In the genomic region with DNA sequence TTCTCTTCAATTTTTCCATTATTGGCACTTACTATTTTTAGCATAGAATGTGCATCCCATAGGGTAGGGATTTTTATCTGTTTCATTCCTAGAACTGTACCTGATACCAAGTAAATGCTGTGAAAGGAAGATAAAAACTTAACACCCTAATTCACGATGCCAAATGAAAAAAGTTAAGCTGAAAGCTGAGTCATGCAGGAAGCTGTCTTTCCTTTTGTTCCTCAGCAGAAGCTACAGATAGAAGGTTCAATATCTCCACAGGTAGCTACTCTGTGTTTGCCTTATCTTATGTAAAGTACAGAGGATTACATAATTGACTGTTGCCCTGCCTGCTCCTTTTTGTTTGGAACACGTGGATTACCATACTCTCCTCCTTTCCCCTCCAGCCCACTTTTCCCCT, we compare ENCODE assay signal across 1 cellular context.
TF ChIP-seq lines count a peak whose summit lies in the region.

No MANE protein-coding gene starts in this region.

TF ChIP-seq in K562, 482 proteins besides CTCF, POLR2A, EP300 and RAD21 (continued from another document and continues in another):
- TF ChIP-seq MEF2D (tag; conservative IDR thresholded peaks at IDR 0.05; ENCODE audit: low read depth) (peak; percentile 81; the same call in 1 of the 2 replicates), PCBP1 (IDR thresholded peaks at IDR 0.05; ENCODE audit: low read depth, low read length, poor library complexity, severe bottlenecking) (no peak), IFI16 (CRISPR knock-in tag; IDR thresholded peaks at IDR 0.05) (no peak), JUND (IDR thresholded peaks at IDR 0.05; ENCODE audit: borderline replicate concordance, low read depth, low read length) (peak; percentile 85), JUND (tag; IDR thresholded peaks at IDR 0.05; ENCODE audit: borderline replicate concordance, low read depth, low read length) (peak; percentile 85; the same call in 2 of the 3 replicates), ZNF830 (CRISPR knock-in tag; IDR thresholded peaks at IDR 0.05) (no peak), HDAC6 (IDR thresholded peaks at IDR 0.05; ENCODE audit: low read depth, low read length) (no peak), SIN3B (IDR thresholded peaks at IDR 0.05; ENCODE audit: low read depth) (no peak), HMGN3 (IDR thresholded peaks at IDR 0.05; ENCODE audit: borderline replicate concordance, extremely low read depth, insufficient read length, low read depth, low read length) (no peak), MAFG (tag; conservative IDR thresholded peaks at IDR 0.05) (peak; percentile 91), MGA (IDR thresholded peaks at IDR 0.05) (0 out of 2 replicates have a peak, but pooled peaks have one; percentile 52), ZC3H4 (CRISPR knock-in tag; IDR thresholded peaks at IDR 0.05; ENCODE audit: borderline replicate concordance) (no peak), SAFB (IDR thresholded peaks at IDR 0.05; ENCODE audit: borderline replicate concordance, low read depth, low read length) (no peak), GTF2A2 (tag; IDR thresholded peaks at IDR 0.05) (no peak), ZNF766 (CRISPR knock-in tag; conservative IDR thresholded peaks at IDR 0.05) (no peak), HNRNPK (IDR thresholded peaks at IDR 0.05; ENCODE audit: low read depth, low read length, poor library complexity, severe bottlenecking) (no peak), ZNF121 (CRISPR knock-in tag; conservative IDR thresholded peaks at IDR 0.05) (no peak), HMBOX1 (IDR thresholded peaks at IDR 0.05) (no peak), RBM17 (IDR thresholded peaks at IDR 0.05; ENCODE audit: borderline replicate concordance, low read depth, low read length) (no peak), ARID1B (IDR thresholded peaks at IDR 0.05) (peak; percentile 93), PPARD (CRISPR knock-in tag; IDR thresholded peaks at IDR 0.05) (no peak), E2F8 (IDR thresholded peaks at IDR 0.05; ENCODE audit: low read depth, partially characterized antibody) (no peak), ZBTB8A (IDR thresholded peaks at IDR 0.05; ENCODE audit: partially characterized antibody) (no peak), ZNF79 (CRISPR knock-in tag; IDR thresholded peaks at IDR 0.05; ENCODE audit: low read depth) (no peak)
- TF ChIP-seq, protein P1, sequence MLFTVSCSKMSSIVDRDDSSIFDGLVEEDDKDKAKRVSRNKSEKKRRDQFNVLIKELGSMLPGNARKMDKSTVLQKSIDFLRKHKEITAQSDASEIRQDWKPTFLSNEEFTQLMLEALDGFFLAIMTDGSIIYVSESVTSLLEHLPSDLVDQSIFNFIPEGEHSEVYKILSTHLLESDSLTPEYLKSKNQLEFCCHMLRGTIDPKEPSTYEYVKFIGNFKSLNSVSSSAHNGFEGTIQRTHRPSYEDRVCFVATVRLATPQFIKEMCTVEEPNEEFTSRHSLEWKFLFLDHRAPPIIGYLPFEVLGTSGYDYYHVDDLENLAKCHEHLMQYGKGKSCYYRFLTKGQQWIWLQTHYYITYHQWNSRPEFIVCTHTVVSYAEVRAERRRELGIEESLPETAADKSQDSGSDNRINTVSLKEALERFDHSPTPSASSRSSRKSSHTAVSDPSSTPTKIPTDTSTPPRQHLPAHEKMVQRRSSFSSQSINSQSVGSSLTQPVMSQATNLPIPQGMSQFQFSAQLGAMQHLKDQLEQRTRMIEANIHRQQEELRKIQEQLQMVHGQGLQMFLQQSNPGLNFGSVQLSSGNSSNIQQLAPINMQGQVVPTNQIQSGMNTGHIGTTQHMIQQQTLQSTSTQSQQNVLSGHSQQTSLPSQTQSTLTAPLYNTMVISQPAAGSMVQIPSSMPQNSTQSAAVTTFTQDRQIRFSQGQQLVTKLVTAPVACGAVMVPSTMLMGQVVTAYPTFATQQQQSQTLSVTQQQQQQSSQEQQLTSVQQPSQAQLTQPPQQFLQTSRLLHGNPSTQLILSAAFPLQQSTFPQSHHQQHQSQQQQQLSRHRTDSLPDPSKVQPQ (CRISPR knock-in tag; IDR thresholded peaks at IDR 0.05; ENCODE audit: borderline replicate concordance) = no peak
- TF ChIP-seq, protein P2, sequence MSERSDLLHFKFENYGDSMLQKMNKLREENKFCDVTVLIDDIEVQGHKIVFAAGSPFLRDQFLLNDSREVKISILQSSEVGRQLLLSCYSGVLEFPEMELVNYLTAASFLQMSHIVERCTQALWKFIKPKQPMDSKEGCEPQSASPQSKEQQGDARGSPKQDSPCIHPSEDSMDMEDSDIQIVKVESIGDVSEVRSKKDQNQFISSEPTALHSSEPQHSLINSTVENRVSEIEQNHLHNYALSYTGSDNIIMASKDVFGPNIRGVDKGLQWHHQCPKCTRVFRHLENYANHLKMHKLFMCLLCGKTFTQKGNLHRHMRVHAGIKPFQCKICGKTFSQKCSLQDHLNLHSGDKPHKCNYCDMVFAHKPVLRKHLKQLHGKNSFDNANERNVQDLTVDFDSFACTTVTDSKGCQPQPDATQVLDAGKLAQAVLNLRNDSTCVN (CRISPR knock-in tag; IDR thresholded peaks at IDR 0.05) = no peak
- TF ChIP-seq, protein P3, sequence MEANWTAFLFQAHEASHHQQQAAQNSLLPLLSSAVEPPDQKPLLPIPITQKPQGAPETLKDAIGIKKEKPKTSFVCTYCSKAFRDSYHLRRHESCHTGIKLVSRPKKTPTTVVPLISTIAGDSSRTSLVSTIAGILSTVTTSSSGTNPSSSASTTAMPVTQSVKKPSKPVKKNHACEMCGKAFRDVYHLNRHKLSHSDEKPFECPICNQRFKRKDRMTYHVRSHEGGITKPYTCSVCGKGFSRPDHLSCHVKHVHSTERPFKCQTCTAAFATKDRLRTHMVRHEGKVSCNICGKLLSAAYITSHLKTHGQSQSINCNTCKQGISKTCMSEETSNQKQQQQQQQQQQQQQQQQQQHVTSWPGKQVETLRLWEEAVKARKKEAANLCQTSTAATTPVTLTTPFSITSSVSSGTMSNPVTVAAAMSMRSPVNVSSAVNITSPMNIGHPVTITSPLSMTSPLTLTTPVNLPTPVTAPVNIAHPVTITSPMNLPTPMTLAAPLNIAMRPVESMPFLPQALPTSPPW (CRISPR knock-in tag; IDR thresholded peaks at IDR 0.05) = no peak
- TF ChIP-seq, protein P4, sequence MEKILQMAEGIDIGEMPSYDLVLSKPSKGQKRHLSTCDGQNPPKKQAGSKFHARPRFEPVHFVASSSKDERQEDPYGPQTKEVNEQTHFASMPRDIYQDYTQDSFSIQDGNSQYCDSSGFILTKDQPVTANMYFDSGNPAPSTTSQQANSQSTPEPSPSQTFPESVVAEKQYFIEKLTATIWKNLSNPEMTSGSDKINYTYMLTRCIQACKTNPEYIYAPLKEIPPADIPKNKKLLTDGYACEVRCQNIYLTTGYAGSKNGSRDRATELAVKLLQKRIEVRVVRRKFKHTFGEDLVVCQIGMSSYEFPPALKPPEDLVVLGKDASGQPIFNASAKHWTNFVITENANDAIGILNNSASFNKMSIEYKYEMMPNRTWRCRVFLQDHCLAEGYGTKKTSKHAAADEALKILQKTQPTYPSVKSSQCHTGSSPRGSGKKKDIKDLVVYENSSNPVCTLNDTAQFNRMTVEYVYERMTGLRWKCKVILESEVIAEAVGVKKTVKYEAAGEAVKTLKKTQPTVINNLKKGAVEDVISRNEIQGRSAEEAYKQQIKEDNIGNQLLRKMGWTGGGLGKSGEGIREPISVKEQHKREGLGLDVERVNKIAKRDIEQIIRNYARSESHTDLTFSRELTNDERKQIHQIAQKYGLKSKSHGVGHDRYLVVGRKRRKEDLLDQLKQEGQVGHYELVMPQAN (IDR thresholded peaks at IDR 0.05; ENCODE audit: borderline replicate concordance) = no peak
- TF ChIP-seq, protein P5, sequence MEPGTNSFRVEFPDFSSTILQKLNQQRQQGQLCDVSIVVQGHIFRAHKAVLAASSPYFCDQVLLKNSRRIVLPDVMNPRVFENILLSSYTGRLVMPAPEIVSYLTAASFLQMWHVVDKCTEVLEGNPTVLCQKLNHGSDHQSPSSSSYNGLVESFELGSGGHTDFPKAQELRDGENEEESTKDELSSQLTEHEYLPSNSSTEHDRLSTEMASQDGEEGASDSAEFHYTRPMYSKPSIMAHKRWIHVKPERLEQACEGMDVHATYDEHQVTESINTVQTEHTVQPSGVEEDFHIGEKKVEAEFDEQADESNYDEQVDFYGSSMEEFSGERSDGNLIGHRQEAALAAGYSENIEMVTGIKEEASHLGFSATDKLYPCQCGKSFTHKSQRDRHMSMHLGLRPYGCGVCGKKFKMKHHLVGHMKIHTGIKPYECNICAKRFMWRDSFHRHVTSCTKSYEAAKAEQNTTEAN (CRISPR knock-in tag; IDR thresholded peaks at IDR 0.05) = no peak
